19 cellular contexts compared by ENCODE assay signal in genomic region chr2:70145168-70145538, GRCh38. TPM values are rescaled to one million over a fixed set of nuclear protein-coding genes. Genes with fewer than 3 reads are reported as not detected.
DNase-seq lines count a peak whose midpoint lies in the region; ATAC-seq lines count a peak whose summit lies in the region.
"Had no signal": no experiment of that assay in that cellular context is flagged by ENCODE, and none has a peak within 500 bp of the region (broad histone marks: within the 10 kb centered on the region; RNA-seq: fewer than 3 reads in every experiment).

No MANE protein-coding gene starts in this region.

- H3K4me1 ChIP-seq in naive thymus-derived CD4-positive, alpha-beta T cell (ENCODE audit: control insufficient read depth in 2 of 2, insufficient read depth in 2 of 2, low read length in 2 of 2): peaks cover 22 to 23% of the 10 kb centered on the region in 2 donors

- no peak for ATAC-seq in stimulated activated naive CD8-positive, alpha-beta T cell treated with anti-CD3 and anti-CD28 coated beads, Interleukin-15, amount 100 ng/mL, for 72 hours
- ATAC-seq in activated CD8-positive, alpha-beta T cell treated with anti-CD3 and anti-CD28 coated beads, Interleukin-2, amount 10 ng/mL, durations not matched to agents 7 days and 5 days: no peak
- ATAC-seq in naive thymus-derived CD4-positive, alpha-beta T cell: no peak
- no peak for ATAC-seq in left lobe of liver
- ATAC-seq: right cardiac atrium had no signal

- H3K27me3 ChIP-seq in naive thymus-derived CD4-positive, alpha-beta T cell (ENCODE audit: control insufficient read depth in 2 of 2, insufficient read depth in 2 of 2, low read length in 2 of 2): no peaks in the 10 kb centered on the region
- H3K27me3 ChIP-seq: tibial nerve had no signal

- H3K4me1 Mint-ChIP-seq in stimulated activated naive CD8-positive, alpha-beta T cell treated with anti-CD3 and anti-CD28 coated beads, Interleukin-15, Interleukin-2, amounts not matched to agents 100 ng/mL and 50 ng/mL, for 24 hours (ENCODE audit: low read depth): peaks cover 55% of the 10 kb centered on the region
- peaks cover 52% of the 10 kb centered on the region for H3K4me1 Mint-ChIP-seq in stimulated activated naive CD8-positive, alpha-beta T cell treated with anti-CD3 and anti-CD28 coated beads, Interleukin-15, amount 100 ng/mL, for 72 hours
- peaks cover 62% of the 10 kb centered on the region for H3K4me1 Mint-ChIP-seq in activated CD8-positive, alpha-beta T cell treated with anti-CD3 and anti-CD28 coated beads, Interleukin-2, amount 10 ng/mL, durations not matched to agents 7 days and 5 days (ENCODE audit: low read depth)
- peaks cover 22 to 50% (median 32%) of the 10 kb centered on the region in 7 donors for H3K4me1 Mint-ChIP-seq in naive thymus-derived CD4-positive, alpha-beta T cell

- H3K36me3 ChIP-seq in naive thymus-derived CD4-positive, alpha-beta T cell (ENCODE audit: control insufficient read depth in 2 of 3, insufficient read depth in 3 of 3, low read length in 3 of 3): peaks cover 0 to 6% (median 0%) of the 10 kb centered on the region in 3 experiments

- H3K27ac Mint-ChIP-seq in stimulated activated naive CD8-positive, alpha-beta T cell treated with anti-CD3 and anti-CD28 coated beads, Interleukin-15, Interleukin-2, amounts not matched to agents 100 ng/mL and 50 ng/mL, for 24 hours: no peak overlapping the region
- no peak overlapping the region for H3K27ac Mint-ChIP-seq in stimulated activated naive CD8-positive, alpha-beta T cell treated with anti-CD3 and anti-CD28 coated beads, Interleukin-15, amount 100 ng/mL, for 72 hours
- H3K27ac Mint-ChIP-seq in activated CD8-positive, alpha-beta T cell treated with anti-CD3 and anti-CD28 coated beads, Interleukin-2, amount 10 ng/mL, durations not matched to agents 7 days and 5 days: peak overlapping the region; percentile 14
- H3K27ac Mint-ChIP-seq in naive thymus-derived CD4-positive, alpha-beta T cell: peak overlapping the region; percentile 39 to 99 (median 97)
- H3K27ac Mint-ChIP-seq: endodermal cell had no signal

- H3K9me3 ChIP-seq in naive thymus-derived CD4-positive, alpha-beta T cell (ENCODE audit: control insufficient read depth in 2 of 3, low read length in 3 of 3): no peaks in the 10 kb centered on the region
- H3K9me3 ChIP-seq: SK-N-SH, tibial nerve had no signal

- H3K27me3 Mint-ChIP-seq in stimulated activated naive CD8-positive, alpha-beta T cell treated with anti-CD3 and anti-CD28 coated beads, Interleukin-15, Interleukin-2, amounts not matched to agents 100 ng/mL and 50 ng/mL, for 24 hours: no peaks in the 10 kb centered on the region
- no peaks in the 10 kb centered on the region for H3K27me3 Mint-ChIP-seq in stimulated activated naive CD8-positive, alpha-beta T cell treated with anti-CD3 and anti-CD28 coated beads, Interleukin-15, amount 100 ng/mL, for 72 hours
- H3K27me3 Mint-ChIP-seq in activated CD8-positive, alpha-beta T cell treated with anti-CD3 and anti-CD28 coated beads, Interleukin-2, amount 10 ng/mL, durations not matched to agents 7 days and 5 days (ENCODE audit: low read depth): no peaks in the 10 kb centered on the region
- H3K27me3 Mint-ChIP-seq in naive thymus-derived CD4-positive, alpha-beta T cell: peaks cover 0 to 2% (median 0%) of the 10 kb centered on the region in 5 donors

- POLR2A ChIA-PET in activated CD8-positive, alpha-beta T cell treated with anti-CD3 and anti-CD28 coated beads, Interleukin-2, amount 10 ng/mL, durations not matched to agents 7 days and 5 days (lab: Charles Lee): interaction anchor here (1.3 to 15.2 kb wide), 2 partner anchors 59 to 231 kb away, joined by 4 to 370 read pairs; partner anchors contain the start of gene PCBP1
- POLR2A ChIA-PET in naive thymus-derived CD4-positive, alpha-beta T cell (lab: Charles Lee): interaction anchor here (0.7 to 28.6 kb wide), 7 partner anchors 12 to 640 kb away, joined by 3 to 1973 read pairs (median 7); partner anchors contain the start of genes C2orf42, MXD1, PCBP1 and PCYOX1

- intact Hi-C loops in naive thymus-derived CD4-positive, alpha-beta T cell (cut with micrococcal nuclease): loop anchor here (10.0 kb wide), 1 partner anchor 420 kb away; no protein-coding TSS in a partner anchor

- DNase-seq in stimulated activated naive CD8-positive, alpha-beta T cell treated with anti-CD3 and anti-CD28 coated beads, Interleukin-15, amount 100 ng/mL, for 72 hours: no peak
- DNase-seq in activated CD8-positive, alpha-beta T cell treated with anti-CD3 and anti-CD28 coated beads, Interleukin-2, amount 10 ng/mL, durations not matched to agents 7 days and 5 days: no peak
- no peak for DNase-seq in naive thymus-derived CD4-positive, alpha-beta T cell
- no peak for DNase-seq in activated CD4-positive, CD25-positive, alpha-beta regulatory T cell treated with anti-CD3 and anti-CD28 coated beads, Interleukin-2, amount 50 U/mL, for 72 hours
- DNase-seq in NAMALWA (ENCODE audit: low spot score): no peak
- no peak for DNase-seq in left lobe of liver (ENCODE audit: low spot score)
- DNase-seq: activated T-cell treated with anti-CD3 and anti-CD28 coated beads, Interleukin-2, amount 50 U/mL, for 48 hours; AML-193; aorta; endodermal cell; NCI-H2029 treated with DMSO at 0.1 percent for 48 hours; NCI-H446 treated with DMSO at 0.1 percent for 48 hours; NK-92 treated with Interleukin-12 subunit alpha and Interleukin-12 subunit beta, amount 100 ng/mL, for 24 hours; occipital lobe; right cardiac atrium; SK-N-SH; stimulated activated naive CD4-positive, alpha-beta T cell treated with Interleukin-2 at 50 U/mL for 16 hours had no signal

- H3K27ac ChIP-seq in naive thymus-derived CD4-positive, alpha-beta T cell (ENCODE audit: low read depth, low read length): no peak overlapping the region
- H3K27ac ChIP-seq: tibial nerve had no signal

- no peaks in the 10 kb centered on the region for H3K9me3 Mint-ChIP-seq in stimulated activated naive CD8-positive, alpha-beta T cell treated with anti-CD3 and anti-CD28 coated beads, Interleukin-15, Interleukin-2, amounts not matched to agents 100 ng/mL and 50 ng/mL, for 24 hours
- H3K9me3 Mint-ChIP-seq in stimulated activated naive CD8-positive, alpha-beta T cell treated with anti-CD3 and anti-CD28 coated beads, Interleukin-15, amount 100 ng/mL, for 72 hours: no peaks in the 10 kb centered on the region
- no peaks in the 10 kb centered on the region for H3K9me3 Mint-ChIP-seq in activated CD8-positive, alpha-beta T cell treated with anti-CD3 and anti-CD28 coated beads, Interleukin-2, amount 10 ng/mL, durations not matched to agents 7 days and 5 days (ENCODE audit: insufficient read depth)
- peaks cover 0 to 4% (median 0%) of the 10 kb centered on the region in 11 donors for H3K9me3 Mint-ChIP-seq in naive thymus-derived CD4-positive, alpha-beta T cell
- H3K9me3 Mint-ChIP-seq: endodermal cell had no signal

- H3K4me3 Mint-ChIP-seq in stimulated activated naive CD8-positive, alpha-beta T cell treated with anti-CD3 and anti-CD28 coated beads, Interleukin-15, Interleukin-2, amounts not matched to agents 100 ng/mL and 50 ng/mL, for 24 hours: peak overlapping the region; percentile 10
- H3K4me3 Mint-ChIP-seq in stimulated activated naive CD8-positive, alpha-beta T cell treated with anti-CD3 and anti-CD28 coated beads, Interleukin-15, amount 100 ng/mL, for 72 hours: no peak overlapping the region
- H3K4me3 Mint-ChIP-seq in activated CD8-positive, alpha-beta T cell treated with anti-CD3 and anti-CD28 coated beads, Interleukin-2, amount 10 ng/mL, durations not matched to agents 7 days and 5 days: no peak overlapping the region
- H3K4me3 Mint-ChIP-seq in naive thymus-derived CD4-positive, alpha-beta T cell: no peak overlapping the region
- H3K4me3 Mint-ChIP-seq: endodermal cell had no signal

- CTCF ChIA-PET in activated CD8-positive, alpha-beta T cell treated with anti-CD3 and anti-CD28 coated beads, Interleukin-2, amount 10 ng/mL, durations not matched to agents 7 days and 5 days (lab: Charles Lee): interaction anchor here (1.0 to 6.2 kb wide), 7 partner anchors 12 to 420 kb away, joined by 3 to 103 read pairs (median 5); partner anchors contain the start of gene MXD1
- CTCF ChIA-PET in naive thymus-derived CD4-positive, alpha-beta T cell (lab: Charles Lee): interaction anchor here (0.6 to 4.6 kb wide), 6 partner anchors 9 to 244 kb away, joined by 3 to 39 read pairs (median 5); partner anchors contain the start of genes C2orf42 and MXD1

- peaks cover 15% of the 10 kb centered on the region for H3K36me3 Mint-ChIP-seq in stimulated activated naive CD8-positive, alpha-beta T cell treated with anti-CD3 and anti-CD28 coated beads, Interleukin-15, Interleukin-2, amounts not matched to agents 100 ng/mL and 50 ng/mL, for 24 hours (ENCODE audit: low read depth)
- H3K36me3 Mint-ChIP-seq in activated CD8-positive, alpha-beta T cell treated with anti-CD3 and anti-CD28 coated beads, Interleukin-2, amount 10 ng/mL, durations not matched to agents 7 days and 5 days (ENCODE audit: low read depth): peaks cover 17% of the 10 kb centered on the region
- H3K36me3 Mint-ChIP-seq in naive thymus-derived CD4-positive, alpha-beta T cell: peaks cover 0 to 15% (median 7%) of the 10 kb centered on the region in 5 donors

- no peak overlapping the region for H3K4me3 ChIP-seq in naive thymus-derived CD4-positive, alpha-beta T cell (ENCODE audit: low read length)
- H3K4me3 ChIP-seq: tibial nerve had no signal

RNA-seq across cellular contexts. Expression of gene C2orf42, which starts 45.7 kb away (rescaled TPM):
- 10 to 100 TPM; 23.0 to 29.4 TPM for total RNA-seq in activated CD8-positive, alpha-beta T cell treated with anti-CD3 and anti-CD28 coated beads, Interleukin-2, amount 10 ng/mL, durations not matched to agents 7 days and 5 days
- 10 to 100 TPM; 20.6 to 45.9 (median 30.3) TPM for total RNA-seq in naive thymus-derived CD4-positive, alpha-beta T cell
- 10 to 100 TPM; 23.2 to 48.4 TPM for polyA plus RNA-seq in naive thymus-derived CD4-positive, alpha-beta T cell
- 19.1 TPM for total RNA-seq in left lobe of liver

RNA-seq across cellular contexts. Expression of gene PCBP1, which starts 57.9 kb away (rescaled TPM):
- total RNA-seq in activated CD8-positive, alpha-beta T cell treated with anti-CD3 and anti-CD28 coated beads, Interleukin-2, amount 10 ng/mL, durations not matched to agents 7 days and 5 days: 100 to 1,000 TPM; 516 to 518 TPM
- 100 to 1,000 TPM; 257 to 487 (median 368) TPM for total RNA-seq in naive thymus-derived CD4-positive, alpha-beta T cell
- 100 to 1,000 TPM; 178 to 198 TPM for polyA plus RNA-seq in naive thymus-derived CD4-positive, alpha-beta T cell
- total RNA-seq in left lobe of liver: 161 TPM

Comparison
In these comparisons a context has a peak if more than half of its experiments do, and no peak if none do; other contexts are left out.
1. H3K27ac Mint-ChIP-seq: peak in activated CD8-positive, alpha-beta T cell treated with anti-CD3 and anti-CD28 coated beads, Interleukin-2, amount 10 ng/mL, durations not matched to agents 7 days and 5 days (single experiment) and naive thymus-derived CD4-positive, alpha-beta T cell (9 of 9); none in stimulated activated naive CD8-positive, alpha-beta T cell treated with anti-CD3 and anti-CD28 coated beads, Interleukin-15, Interleukin-2, amounts not matched to agents 100 ng/mL and 50 ng/mL, for 24 hours (single experiment) and stimulated activated naive CD8-positive, alpha-beta T cell treated with anti-CD3 and anti-CD28 coated beads, Interleukin-15, amount 100 ng/mL, for 72 hours (0 of 2).